20 cellular contexts compared by ENCODE assay signal in genomic region chr2:120219766-120220165, GRCh38.
"Had no signal": no experiment of that assay in that cellular context is flagged by ENCODE, and none has a peak within 500 bp of the region (broad histone marks: within the 10 kb centered on the region; RNA-seq: fewer than 3 reads in every experiment).

No MANE protein-coding gene starts in this region.

- H3K36me3 ChIP-seq: colonic mucosa had no signal

- H3K27me3 Mint-ChIP-seq: activated CD4-positive, alpha-beta memory T cell treated with anti-CD3 and anti-CD28 coated beads, Interleukin-2, amount 10 ng/mL, durations not matched to agents 7 days and 5 days; activated CD4-positive, alpha-beta T cell treated with anti-CD3 and anti-CD28 coated beads for 36 hours; activated naive CD4-positive, alpha-beta T cell treated with anti-CD3 and anti-CD28 coated beads, Interleukin-2, amount 50 U/mL, for 24 hours; central memory CD8-positive, alpha-beta T cell had no signal

- H3K27ac Mint-ChIP-seq: activated CD4-positive, alpha-beta memory T cell treated with anti-CD3 and anti-CD28 coated beads, Interleukin-2, amount 10 ng/mL, durations not matched to agents 7 days and 5 days; activated CD4-positive, alpha-beta T cell treated with anti-CD3 and anti-CD28 coated beads for 36 hours; activated naive CD4-positive, alpha-beta T cell treated with anti-CD3 and anti-CD28 coated beads, Interleukin-2, amount 50 U/mL, for 24 hours; nephron progenitor cell; progenitor cell of endocrine pancreas; T-helper 2 cell treated with Interferon-gamma antibody and Interleukin-4, amounts not matched to agents 5 μg/mL and 100 μg/mL, for 36 hours; type B pancreatic cell; WTC11 had no signal

- ATAC-seq: activated CD4-positive, alpha-beta T cell treated with anti-CD3 and anti-CD28 coated beads for 36 hours; left lobe of liver; WTC11 had no signal

- H3K27ac ChIP-seq: ascending aorta, colonic mucosa, testis had no signal

- H3K4me3 ChIP-seq: ascending aorta, colonic mucosa, testis had no signal

- H3K27me3 ChIP-seq: ascending aorta, colonic mucosa, testis had no signal

- H3K9me3 Mint-ChIP-seq: central memory CD8-positive, alpha-beta T cell had no signal

- H3K4me3 Mint-ChIP-seq: activated CD4-positive, alpha-beta memory T cell treated with anti-CD3 and anti-CD28 coated beads, Interleukin-2, amount 10 ng/mL, durations not matched to agents 7 days and 5 days; activated CD4-positive, alpha-beta T cell treated with anti-CD3 and anti-CD28 coated beads for 36 hours; nephron progenitor cell; T-helper 2 cell treated with Interferon-gamma antibody and Interleukin-4, amounts not matched to agents 5 μg/mL and 100 μg/mL, for 36 hours; type B pancreatic cell; WTC11 had no signal

- H3K9me3 ChIP-seq: ascending aorta, colonic mucosa, testis had no signal

- DNase-seq: activated CD4-positive, alpha-beta memory T cell treated with anti-CD3 and anti-CD28 coated beads, Interleukin-2, amount 10 ng/mL, durations not matched to agents 7 days and 5 days; activated CD4-positive, alpha-beta T cell treated with anti-CD3 and anti-CD28 coated beads for 36 hours; activated gamma-delta T cell; colonic mucosa; hypothalamus; kidney; mammary epithelial cell; nephron progenitor cell; occipital lobe; stimulated activated CD4-positive, alpha-beta T cell treated with anti-CD3 and anti-CD28 coated beads, Interleukin-15, amount 100 ng/mL, for 24 hours; stimulated activated CD4-positive, alpha-beta T cell treated with anti-CD3 and anti-CD28 coated beads, Interleukin-4, amount 100 ng/mL, for 1 hour; testis had no signal
